ENCODE assay signal across 1 cellular context in genomic region chrX:129754266-129755024, GRCh38.
TF ChIP-seq lines count a peak whose summit lies in the region.

No MANE protein-coding gene starts in this region.

TF ChIP-seq in H1, 55 proteins besides CTCF, POLR2A, EP300 and RAD21:
- no peak for TF ChIP-seq EGR1 (IDR thresholded peaks at IDR 0.05; ENCODE audit: borderline replicate concordance, low read depth, low read length)
- no peak for TF ChIP-seq TBP (IDR thresholded peaks at IDR 0.05; ENCODE audit: low read depth, low read length)
- TF ChIP-seq E2F6 (IDR thresholded peaks at IDR 0.05), result peak; percentile 66
- no peak for TF ChIP-seq RFX5 (IDR thresholded peaks at IDR 0.05; ENCODE audit: borderline replicate concordance, low read depth, low read length)
- TF ChIP-seq TAF1 (IDR thresholded peaks at IDR 0.05; ENCODE audit: low read depth, low read length), result no peak
- TF ChIP-seq BACH1 (IDR thresholded peaks at IDR 0.05; ENCODE audit: low read length), result no peak
- no peak for TF ChIP-seq CTBP2 (IDR thresholded peaks at IDR 0.05; ENCODE audit: borderline replicate concordance, insufficient read depth, insufficient read length, low read length)
- TF ChIP-seq MAX (IDR thresholded peaks at IDR 0.05), result 0 out of 2 replicates have a peak, but pooled peaks have one; percentile 33
TF ChIP-seq in H1: peak in this region for 2.
